Comparison of ENCODE assay signal across 21 cellular contexts in the genomic region with DNA sequence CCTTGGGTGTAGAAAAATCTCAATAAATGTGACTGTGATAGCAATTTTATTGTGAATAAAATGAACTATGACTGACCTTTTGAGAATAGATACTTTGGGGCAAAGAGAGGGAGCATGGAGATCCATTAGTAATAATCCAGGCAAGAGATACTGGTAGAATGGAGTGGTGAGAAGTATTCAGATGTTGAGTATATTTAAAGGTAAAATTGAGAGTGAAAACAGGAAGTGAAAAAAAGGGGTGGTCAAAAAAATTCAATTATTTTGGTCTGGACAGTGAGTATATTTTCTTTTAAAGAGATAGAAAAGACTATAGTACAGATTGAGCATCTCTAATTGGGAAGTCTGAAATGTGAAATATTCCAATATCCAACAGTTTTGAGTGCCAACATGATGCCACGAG.
"Had no signal": no experiment of that assay in that cellular context is flagged by ENCODE, and none has a peak within 500 bp of the region (broad histone marks: within the 10 kb centered on the region; RNA-seq: fewer than 3 reads in every experiment).

No MANE protein-coding gene starts in this region.

- DNase-seq: activated CD4-positive, alpha-beta T cell treated with anti-CD3 and anti-CD28 coated beads for 36 hours; activated CD4-positive, alpha-beta T cell treated with anti-CD3 and anti-CD28 coated beads, Interleukin-2, amount 50 U/mL, for 4 hours; activated effector memory CD4-positive, alpha-beta T cell treated with anti-CD3 and anti-CD28 coated beads, Interleukin-2, amount 50 U/mL, for 16 hours; activated naive CD4-positive, alpha-beta T cell treated with anti-CD3 and anti-CD28 coated beads, Interleukin-2, amount 10 ng/mL, durations not matched to agents 7 days and 5 days; activated naive CD8-positive, alpha-beta T cell treated with anti-CD3 and anti-CD28 coated beads, Interleukin-2, amount 10 ng/mL, durations not matched to agents 7 days and 5 days; cerebellar nuclear complex; colonic mucosa; effector CD8-positive, alpha-beta T cell; left lung; lower lobe of right lung; mesenchymal stem cell; naive thymus-derived CD8-positive, alpha-beta T cell; nucleus accumbens; pancreas; retina; stimulated activated CD4-positive, alpha-beta T cell treated with anti-CD3 and anti-CD28 coated beads, Interleukin-12 subunit alpha, Interleukin-12 subunit beta, amount 100 ng/mL, for 4 hours; stimulated activated CD4-positive, alpha-beta T cell treated with anti-CD3 and anti-CD28 coated beads, Interleukin-4, amount 100 ng/mL, for 1 hour; trophoblast cell; uterus had no signal

- ATAC-seq: activated CD4-positive, alpha-beta T cell treated with anti-CD3 and anti-CD28 coated beads for 36 hours; left lung; lower lobe of right lung; naive thymus-derived CD8-positive, alpha-beta T cell; pancreas; sciatic nerve; WTC11 had no signal
